Comparison of ENCODE assay signal across 10 cellular contexts in the genomic region with DNA sequence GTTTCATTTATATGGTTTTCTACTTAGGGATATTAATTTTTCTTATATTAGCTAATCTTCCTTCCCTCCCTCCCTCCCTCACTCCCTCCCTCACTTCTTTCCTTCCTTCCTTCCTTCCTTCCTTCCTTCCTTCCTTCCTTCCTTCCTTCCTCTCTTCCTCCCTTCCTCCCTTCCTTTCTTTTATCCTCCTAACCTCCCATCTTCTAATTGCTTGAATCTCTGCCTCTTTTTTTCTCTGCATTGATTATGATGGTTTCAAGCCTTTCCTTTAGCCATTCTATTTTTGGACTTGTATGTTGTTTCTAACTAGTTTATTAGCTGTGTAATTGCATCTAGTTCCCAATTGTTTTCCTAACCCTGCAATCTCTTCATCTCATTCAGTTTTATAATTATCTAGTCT. TPM values are rescaled to one million over a fixed set of nuclear protein-coding genes. Genes with fewer than 3 reads are reported as not detected.
"Had no signal": no experiment of that assay in that cellular context is flagged by ENCODE, and none has a peak within 500 bp of the region (broad histone marks: within the 10 kb centered on the region; RNA-seq: fewer than 3 reads in every experiment).

No MANE protein-coding gene starts in this region.

- H3K36me3 Mint-ChIP-seq: activated naive CD8-positive, alpha-beta T cell treated with anti-CD3 and anti-CD28 coated beads, Interleukin-2, amount 10 ng/mL, durations not matched to agents 7 days and 5 days; stimulated activated effector memory CD8-positive, alpha-beta T cell treated with anti-CD3 and anti-CD28 coated beads, Interleukin-12 subunit alpha, Interleukin-12 subunit beta, amount 100 ng/mL, for 72 hours had no signal

- H3K4me1 Mint-ChIP-seq: activated naive CD8-positive, alpha-beta T cell treated with anti-CD3 and anti-CD28 coated beads, Interleukin-2, amount 10 ng/mL, durations not matched to agents 7 days and 5 days; stimulated activated effector memory CD8-positive, alpha-beta T cell treated with anti-CD3 and anti-CD28 coated beads, Interleukin-12 subunit alpha, Interleukin-12 subunit beta, amount 100 ng/mL, for 72 hours had no signal

- ATAC-seq: right lobe of liver; stimulated activated effector memory CD8-positive, alpha-beta T cell treated with anti-CD3 and anti-CD28 coated beads, Interleukin-12 subunit alpha, Interleukin-12 subunit beta, amount 100 ng/mL, for 72 hours had no signal

- H3K9me3 ChIP-seq: right lobe of liver had no signal

- DNase-seq: activated CD4-positive, alpha-beta T cell treated with anti-CD3 and anti-CD28 coated beads, Interleukin-2, amount 50 U/mL, for 1 hour; activated naive CD4-positive, alpha-beta T cell; activated naive CD8-positive, alpha-beta T cell treated with anti-CD3 and anti-CD28 coated beads, Interleukin-2, amount 10 ng/mL, durations not matched to agents 7 days and 5 days; anterior cingulate cortex; nephron progenitor cell; right lobe of liver; stimulated activated CD4-positive, alpha-beta T cell treated with anti-CD3 and anti-CD28 coated beads, Interleukin-12 subunit alpha, Interleukin-12 subunit beta, amount 100 ng/mL, for 4 hours; stimulated activated CD4-positive, alpha-beta T cell treated with anti-CD3 and anti-CD28 coated beads, Interleukin-2, amount 100 ng/mL, for 24 hours had no signal

- H3K27me3 ChIP-seq: right lobe of liver had no signal

- H3K27ac Mint-ChIP-seq: activated naive CD8-positive, alpha-beta T cell treated with anti-CD3 and anti-CD28 coated beads, Interleukin-2, amount 10 ng/mL, durations not matched to agents 7 days and 5 days; nephron progenitor cell; stimulated activated effector memory CD8-positive, alpha-beta T cell treated with anti-CD3 and anti-CD28 coated beads, Interleukin-12 subunit alpha, Interleukin-12 subunit beta, amount 100 ng/mL, for 72 hours had no signal

- H3K4me1 ChIP-seq: right lobe of liver had no signal

- H3K4me3 ChIP-seq: right lobe of liver had no signal

- H3K27ac ChIP-seq: right lobe of liver had no signal

- H3K4me3 Mint-ChIP-seq: activated naive CD8-positive, alpha-beta T cell treated with anti-CD3 and anti-CD28 coated beads, Interleukin-2, amount 10 ng/mL, durations not matched to agents 7 days and 5 days; nephron progenitor cell; stimulated activated effector memory CD8-positive, alpha-beta T cell treated with anti-CD3 and anti-CD28 coated beads, Interleukin-12 subunit alpha, Interleukin-12 subunit beta, amount 100 ng/mL, for 72 hours had no signal

- H3K36me3 ChIP-seq: right lobe of liver had no signal

RNA-seq across cellular contexts. Expression of a gene that starts 17.0 kb away (rescaled TPM):
- total RNA-seq: activated CD8-positive, alpha-beta memory T cell treated with anti-CD3 and anti-CD28 coated beads for 36 hours; activated naive CD8-positive, alpha-beta T cell treated with anti-CD3 and anti-CD28 coated beads, Interleukin-2, amount 10 ng/mL, durations not matched to agents 7 days and 5 days; right lobe of liver had no signal
